In the genomic region with DNA sequence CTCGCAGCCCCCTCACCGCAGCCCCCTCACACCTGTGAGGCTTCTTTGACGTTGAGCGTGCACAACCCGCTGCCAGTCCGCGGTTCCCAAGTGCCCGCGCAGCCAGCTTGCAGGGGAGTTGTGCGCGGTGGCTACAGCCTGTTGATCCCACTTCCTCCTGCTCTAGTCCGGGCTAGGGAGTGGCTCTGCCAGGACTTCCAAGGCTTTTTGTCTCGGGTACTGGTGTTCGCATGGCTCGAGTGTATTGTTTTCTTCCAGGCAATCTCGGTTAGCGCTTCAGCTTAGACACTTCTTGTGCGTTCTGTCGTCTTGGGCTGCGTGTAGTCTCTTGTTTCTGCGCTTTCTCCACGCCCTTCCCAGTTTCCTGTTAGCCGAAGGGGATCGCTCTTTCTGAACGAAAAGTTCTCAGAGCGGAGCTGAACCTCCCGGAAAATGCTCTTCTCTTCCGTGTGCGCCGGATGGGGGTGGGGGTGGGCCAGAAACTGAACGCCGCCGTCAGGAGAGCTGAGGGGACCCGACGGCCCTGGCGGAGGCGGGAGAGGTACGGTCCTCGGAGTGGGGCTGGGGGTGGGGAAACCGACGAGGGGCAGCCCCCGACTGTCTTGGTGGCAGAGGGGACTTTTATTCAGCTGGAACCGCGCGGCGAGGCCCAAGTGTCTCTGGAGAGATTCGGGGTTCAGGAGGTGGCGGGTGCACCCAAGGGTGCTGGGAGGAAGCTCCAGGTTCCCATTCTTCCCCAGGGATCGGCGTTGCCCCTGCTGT, we compare ENCODE assay signal across 8 cellular contexts. TPM values are rescaled to one million over a fixed set of nuclear protein-coding genes. Genes with fewer than 3 reads are reported as not detected.
A peak's percentile ranks its signal among the peaks of the same experiment; 100 is the strongest.
DNase-seq lines count a peak whose midpoint lies in the region; ATAC-seq and TF ChIP-seq lines count a peak whose summit lies in the region.

No MANE protein-coding gene starts in this region.

- H3K36me3 ChIP-seq in gastroesophageal sphincter (no peaks in the 10 kb centered on the region), neutrophil (no peaks in the 10 kb centered on the region)

- H3K27ac ChIP-seq in gastroesophageal sphincter (peak overlapping the region; percentile 67 to 95 (median 93)), neutrophil (no peak overlapping the region)

- in situ Hi-C loops in ACHN (cut with HindIII; ENCODE audit: low pct_ligation_motif_present, low pct_unique_long_range_greater_than_20kb, low sequenced_read_pairs): no loop called here
- in situ Hi-C loops in GM13977 (cut with MboI; ENCODE audit: low pct_unique_long_range_greater_than_20kb, low sequenced_read_pairs, unreplicated experiment): no loop called here

- DNase-seq in ACHN (peak; percentile 65), GM13977 (ENCODE audit: low spot score) (peak; percentile 73), NCI-H82 (lab: John Stamatoyannopoulos, UW) (peak; percentile 75)
- DNase-seq in activated naive CD4-positive, alpha-beta T cell treated with Interleukin-2 at 50 U/mL for 16 hours: peak; percentile 35

- no peaks in the 10 kb centered on the region for H3K27me3 ChIP-seq in gastroesophageal sphincter
- H3K27me3 ChIP-seq in neutrophil: peaks cover 86% of the 10 kb centered on the region

- TF ChIP-seq POLR2A in gastroesophageal sphincter (IDR thresholded peaks at IDR 0.05): peak; percentile 16 to 19

- H3K4me1 ChIP-seq in gastroesophageal sphincter (peaks cover 0 to 44% (median 4%) of the 10 kb centered on the region in 3 donors), neutrophil (ENCODE audit: control insufficient read depth in 1 of 2, insufficient read depth in 1 of 2, low read depth in 1 of 2, low read length in 1 of 2) (peaks cover 19 to 20% of the 10 kb centered on the region in 2 experiments)

- H3K4me3 ChIP-seq in gastroesophageal sphincter (peak overlapping the region; percentile 96 to 98), neutrophil (ENCODE audit: low read depth in 1 of 2, low read length in 1 of 2) (peak overlapping the region; percentile 71 to 75)

- 3% methylated on average over 11 of the region's 50 CpGs; no CpG with 5 or more reads in 1 of the 2 donors for WGBS in gastroesophageal sphincter (ENCODE audit: low coverage in 1 of 2), 2 donors

- TF ChIP-seq EP300 in gastroesophageal sphincter (IDR thresholded peaks at IDR 0.05): no peak

- TF ChIP-seq CTCF in GM13977 (IDR thresholded peaks at IDR 0.05; ENCODE audit: extremely low read depth, insufficient read depth, missing control alignments) (no peak), gastroesophageal sphincter (IDR thresholded peaks at IDR 0.05) (no peak), neutrophil (IDR thresholded peaks at IDR 0.05) (no peak)

- no peaks in the 10 kb centered on the region for H3K9me3 ChIP-seq in gastroesophageal sphincter
- H3K9me3 ChIP-seq in neutrophil: no peaks in the 10 kb centered on the region

- ATAC-seq in HG03095 (IDR thresholded peaks at IDR 0.05; ENCODE audit: unreplicated experiment) (peak; percentile 30), gastroesophageal sphincter (peak; percentile 22), GM18858 (IDR thresholded peaks at IDR 0.05; ENCODE audit: unreplicated experiment) (no peak)

RNA-seq across cellular contexts. Expression of a gene that starts 0.7 kb away (rescaled TPM):
- total RNA-seq in gastroesophageal sphincter: 10 to 100 TPM; 18.6 to 32.5 (median 19.6) TPM
